ENCODE assay signal across 8 cellular contexts in genomic region chr9:133103183-133103986, GRCh38. TPM values are rescaled to one million over a fixed set of nuclear protein-coding genes. Genes with fewer than 3 reads are reported as not detected.
DNase-seq lines count a peak whose midpoint lies in the region; ATAC-seq and TF ChIP-seq lines count a peak whose summit lies in the region.

No MANE protein-coding gene starts in this region.

- TF ChIP-seq CTCF in GM12872 (IDR thresholded peaks at IDR 0.05; ENCODE audit: insufficient read depth, low read depth, low read length) = peak; percentile 90
- TF ChIP-seq CTCF in nephron progenitor cell (IDR thresholded peaks at IDR 0.05) = peak; percentile 92

- H3K36me3 Mint-ChIP-seq in activated T-cell treated with anti-CD3 and anti-CD28 coated beads, Interleukin-2, amount 50 U/mL, for 72 hours (ENCODE audit: insufficient read depth in 2 of 2) = peaks cover 6 to 25% of the 10 kb centered on the region in 2 donors
- peaks cover 40% of the 10 kb centered on the region for H3K36me3 Mint-ChIP-seq in nephron progenitor cell (ENCODE audit: low read depth)

- no peaks in the 10 kb centered on the region for H3K4me1 Mint-ChIP-seq in activated T-cell treated with anti-CD3 and anti-CD28 coated beads, Interleukin-2, amount 50 U/mL, for 72 hours (ENCODE audit: low read depth)
- H3K4me1 Mint-ChIP-seq in nephron progenitor cell = no peaks in the 10 kb centered on the region

- no peak overlapping the region for H3K4me3 Mint-ChIP-seq in activated T-cell treated with anti-CD3 and anti-CD28 coated beads, Interleukin-2, amount 50 U/mL, for 72 hours
- H3K4me3 Mint-ChIP-seq in nephron progenitor cell = no peak overlapping the region

- H3K27me3 Mint-ChIP-seq in activated T-cell treated with anti-CD3 and anti-CD28 coated beads, Interleukin-2, amount 50 U/mL, for 72 hours (ENCODE audit: low read depth) = no peaks in the 10 kb centered on the region
- H3K27me3 Mint-ChIP-seq in nephron progenitor cell (ENCODE audit: low read depth, poor library complexity) = no peaks in the 10 kb centered on the region

- H3K27ac Mint-ChIP-seq in activated T-cell treated with anti-CD3 and anti-CD28 coated beads, Interleukin-2, amount 50 U/mL, for 72 hours = peak overlapping the region; percentile 66
- H3K27ac Mint-ChIP-seq in nephron progenitor cell = no peak overlapping the region

- ATAC-seq in activated T-cell treated with anti-CD3 and anti-CD28 coated beads, Interleukin-2, amount 50 U/mL, for 72 hours (replicated peaks in 1 of 2) = peak; percentile 60 to 71
- ATAC-seq in GM18520 (IDR thresholded peaks at IDR 0.05; ENCODE audit: unreplicated experiment) (no peak), GM19023 (IDR thresholded peaks at IDR 0.05; ENCODE audit: unreplicated experiment) (no peak)

- DNase-seq in NCI-H69 (lab: John Stamatoyannopoulos, UW) = peak; percentile 49
- DNase-seq in activated T-cell treated with anti-CD3 and anti-CD28 coated beads, Interleukin-2, amount 50 U/mL, for 72 hours = peak; percentile 56 to 75
- DNase-seq in fibroblast of gingiva (ENCODE audit: low read depth) = peak; percentile 19
- DNase-seq in nephron progenitor cell = peak; percentile 80
- no peak for DNase-seq in Kasumi-1 (lab: John Stamatoyannopoulos, UW)

- H3K9me3 Mint-ChIP-seq in activated T-cell treated with anti-CD3 and anti-CD28 coated beads, Interleukin-2, amount 50 U/mL, for 72 hours = no peaks in the 10 kb centered on the region
- peaks cover 10% of the 10 kb centered on the region for H3K9me3 Mint-ChIP-seq in nephron progenitor cell

RNA-seq across cellular contexts. Expression of gene RALGDS, which starts 17.7 kb away (rescaled TPM):
- 10 to 100 TPM; 50.7 to 78.2 TPM for total RNA-seq in activated T-cell treated with anti-CD3 and anti-CD28 coated beads, Interleukin-2, amount 50 U/mL, for 72 hours

RNA-seq across cellular contexts. Expression of gene CEL, which starts 41.6 kb away (rescaled TPM):
- total RNA-seq in activated T-cell treated with anti-CD3 and anti-CD28 coated beads, Interleukin-2, amount 50 U/mL, for 72 hours = 1 to 10 TPM; 1.6 to 3.6 TPM

Comparison
In these comparisons a context has a peak if more than half of its experiments do, and no peak if none do; other contexts are left out.
1. DNase-seq: peak in NCI-H69 (single experiment), activated T-cell treated with anti-CD3 and anti-CD28 coated beads, Interleukin-2, amount 50 U/mL, for 72 hours (2 of 2), fibroblast of gingiva (single experiment) and nephron progenitor cell (single experiment); none in Kasumi-1 (0 of 2).
2. ATAC-seq: peak in activated T-cell treated with anti-CD3 and anti-CD28 coated beads, Interleukin-2, amount 50 U/mL, for 72 hours (2 of 2); none in GM18520 (single experiment) and GM19023 (single experiment).